28 cellular contexts compared by ENCODE assay signal in the genomic region with DNA sequence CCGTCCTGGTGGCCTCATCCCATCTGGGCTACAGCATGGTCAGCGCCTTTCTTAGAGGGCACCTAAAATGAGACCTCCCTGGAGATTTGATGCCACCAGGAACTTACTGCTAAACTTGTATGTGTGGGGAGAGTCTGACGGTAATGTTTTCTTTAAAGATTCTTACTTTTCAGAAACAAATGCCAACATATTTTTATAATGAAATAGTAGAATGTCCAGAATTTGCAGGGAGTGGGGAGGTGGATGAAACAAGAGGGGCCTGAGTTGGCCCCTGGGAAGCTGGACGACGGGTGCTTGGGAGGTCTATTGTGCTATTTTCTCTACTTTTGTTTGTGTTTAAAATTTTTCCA.
"Had no signal": no experiment of that assay in that cellular context is flagged by ENCODE, and none has a peak within 500 bp of the region (broad histone marks: within the 10 kb centered on the region; RNA-seq: fewer than 3 reads in every experiment).

No MANE protein-coding gene starts in this region.

- ATAC-seq: activated CD4-positive, alpha-beta T cell treated with anti-CD3 and anti-CD28 coated beads for 36 hours; activated CD8-positive, alpha-beta T cell treated with anti-CD3 and anti-CD28 coated beads, Interleukin-2, amount 10 ng/mL, durations not matched to agents 7 days and 5 days; activated T-cell treated with anti-CD3 and anti-CD28 coated beads, Interleukin-2, amount 50 U/mL, for 4 hours; activated T-helper 17 cell treated with anti-CD3 and anti-CD28 coated beads, Interleukin-2, amount 50 U/mL, for 72 hours; body of pancreas; esophagus mucosa; T-helper 17 cell had no signal

- H3K27me3 Mint-ChIP-seq: activated CD4-positive, alpha-beta memory T cell treated with anti-CD3 and anti-CD28 coated beads for 36 hours; activated CD4-positive, alpha-beta T cell treated with anti-CD3 and anti-CD28 coated beads for 36 hours; activated naive CD8-positive, alpha-beta T cell; activated T-helper 17 cell treated with anti-CD3 and anti-CD28 coated beads, Interleukin-2, amount 50 U/mL, for 72 hours had no signal

- H3K27ac Mint-ChIP-seq: activated CD4-positive, alpha-beta memory T cell treated with anti-CD3 and anti-CD28 coated beads for 36 hours; activated CD4-positive, alpha-beta T cell treated with anti-CD3 and anti-CD28 coated beads for 36 hours; activated CD4-positive, alpha-beta T cell treated with anti-CD3 and anti-CD28 coated beads, Interleukin-2, amount 10 ng/mL, durations not matched to agents 24 days and 14 days; activated CD8-positive, alpha-beta T cell treated with anti-CD3 and anti-CD28 coated beads, Interleukin-2, amount 10 ng/mL, durations not matched to agents 7 days and 5 days; activated naive CD8-positive, alpha-beta T cell; activated T-helper 17 cell treated with anti-CD3 and anti-CD28 coated beads, Interleukin-2, amount 50 U/mL, for 72 hours; dendritic cell treated with granulocyte-macrophage colony-stimulating factor and Interleukin-4, amounts not matched to agents 40 ng/mL and 50 ng/mL, for 4 days; endodermal cell; T-helper 17 cell had no signal

- H3K4me3 Mint-ChIP-seq: activated CD4-positive, alpha-beta memory T cell treated with anti-CD3 and anti-CD28 coated beads for 36 hours; activated CD4-positive, alpha-beta T cell treated with anti-CD3 and anti-CD28 coated beads for 36 hours; activated CD4-positive, alpha-beta T cell treated with anti-CD3 and anti-CD28 coated beads, Interleukin-2, amount 10 ng/mL, durations not matched to agents 24 days and 14 days; activated CD8-positive, alpha-beta T cell treated with anti-CD3 and anti-CD28 coated beads, Interleukin-2, amount 10 ng/mL, durations not matched to agents 7 days and 5 days; activated naive CD8-positive, alpha-beta T cell; activated T-cell treated with anti-CD3 and anti-CD28 coated beads, Interleukin-2, amount 50 U/mL, for 4 hours; activated T-helper 17 cell treated with anti-CD3 and anti-CD28 coated beads, Interleukin-2, amount 50 U/mL, for 72 hours; dendritic cell treated with granulocyte-macrophage colony-stimulating factor and Interleukin-4, amounts not matched to agents 40 ng/mL and 50 ng/mL, for 4 days; endodermal cell; T-helper 17 cell had no signal

- H3K9me3 Mint-ChIP-seq: activated CD4-positive, alpha-beta memory T cell treated with anti-CD3 and anti-CD28 coated beads for 36 hours; activated CD4-positive, alpha-beta T cell treated with anti-CD3 and anti-CD28 coated beads, Interleukin-2, amount 10 ng/mL, durations not matched to agents 24 days and 14 days; activated T-cell treated with anti-CD3 and anti-CD28 coated beads, Interleukin-2, amount 50 U/mL, for 4 hours; dendritic cell treated with granulocyte-macrophage colony-stimulating factor and Interleukin-4, amounts not matched to agents 40 ng/mL and 50 ng/mL, for 4 days had no signal

- H3K4me3 ChIP-seq: body of pancreas, cardiac muscle cell, coronary artery, dorsolateral prefrontal cortex had no signal

- H3K36me3 ChIP-seq: cardiac muscle cell had no signal

- H3K27me3 ChIP-seq: cardiac muscle cell had no signal

- H3K27ac ChIP-seq: body of pancreas, cardiac muscle cell, coronary artery, dorsolateral prefrontal cortex had no signal

- H3K36me3 Mint-ChIP-seq: activated CD4-positive, alpha-beta memory T cell treated with anti-CD3 and anti-CD28 coated beads for 36 hours; activated naive CD8-positive, alpha-beta T cell had no signal

- DNase-seq: activated CD4-positive, alpha-beta memory T cell treated with anti-CD3 and anti-CD28 coated beads for 36 hours; activated CD4-positive, alpha-beta T cell treated with anti-CD3 and anti-CD28 coated beads for 36 hours; activated CD4-positive, alpha-beta T cell treated with anti-CD3 and anti-CD28 coated beads, Interleukin-2, amount 10 ng/mL, durations not matched to agents 24 days and 14 days; activated CD4-positive, CD25-positive, alpha-beta regulatory T cell; activated CD4-positive, CD25-positive, alpha-beta regulatory T cell treated with anti-CD3 and anti-CD28 coated beads, Interleukin-2, amount 50 U/mL, for 72 hours; activated CD8-positive, alpha-beta memory T cell treated with anti-CD3 and anti-CD28 coated beads, Interleukin-2, amount 50 U/mL, for 48 hours; activated CD8-positive, alpha-beta T cell treated with anti-CD3 and anti-CD28 coated beads, Interleukin-2, amount 10 ng/mL, durations not matched to agents 7 days and 5 days; activated effector memory CD4-positive, alpha-beta T cell treated with Interleukin-2 at 50 U/mL for 16 hours; activated gamma-delta T cell treated with Interleukin-2 at 50 U/mL for 16 hours; activated naive CD4-positive, alpha-beta T cell treated with Interleukin-2 at 50 U/mL for 16 hours; activated T-cell treated with anti-CD3 and anti-CD28 coated beads, Interleukin-2, amount 50 U/mL, for 4 hours; amniotic stem cell; anterior cingulate cortex; central memory CD4-positive, alpha-beta T cell; cerebellar nuclear complex; effector memory CD4-positive, alpha-beta T cell; foreskin fibroblast; T-helper 1 cell; T-helper 17 cell had no signal

- H3K4me1 ChIP-seq: body of pancreas had no signal

- H3K9me3 ChIP-seq: body of pancreas had no signal

- H3K4me1 Mint-ChIP-seq: activated CD4-positive, alpha-beta T cell treated with anti-CD3 and anti-CD28 coated beads for 36 hours; activated CD4-positive, alpha-beta T cell treated with anti-CD3 and anti-CD28 coated beads, Interleukin-2, amount 10 ng/mL, durations not matched to agents 24 days and 14 days; activated T-helper 17 cell treated with anti-CD3 and anti-CD28 coated beads, Interleukin-2, amount 50 U/mL, for 72 hours; endodermal cell had no signal
